8 cellular contexts compared by ENCODE assay signal in genomic region chr6:32885698-32886286, GRCh38. TPM values are rescaled to one million over a fixed set of nuclear protein-coding genes. Genes with fewer than 3 reads are reported as not detected.
A peak's percentile ranks its signal among the peaks of the same experiment; 100 is the strongest.
DNase-seq lines count a peak whose midpoint lies in the region; ATAC-seq and TF ChIP-seq lines count a peak whose summit lies in the region.

No MANE protein-coding gene starts in this region.

- in situ Hi-C loops in SK-MEL-5 (cut with HindIII; ENCODE audit: low pct_unique_long_range_greater_than_20kb, low sequenced_read_pairs) = no loop called here

- no peaks in the 10 kb centered on the region for H3K36me3 Mint-ChIP-seq in neural crest cell (ENCODE audit: low read depth)

- peaks cover 75% of the 10 kb centered on the region for H3K27me3 Mint-ChIP-seq in neural crest cell (ENCODE audit: low read depth)

- TF ChIP-seq CTCF in neural crest cell (conservative IDR thresholded peaks at IDR 0.05) = peak; percentile 78

- DNase-seq in GM04503 (ENCODE audit: low read depth) (peak; percentile 34), NCI-H1048 (lab: John Stamatoyannopoulos, UW) (peak; percentile 35), SK-MEL-5 (ENCODE audit: low read depth, low spot score) (peak; percentile 79), neural crest cell (ENCODE audit: low read depth, low spot score) (no peak)

- H3K4me1 Mint-ChIP-seq in neural crest cell = no peaks in the 10 kb centered on the region

- no peaks in the 10 kb centered on the region for H3K9me3 Mint-ChIP-seq in neural crest cell

- peak; percentile 47 for ATAC-seq in esophagus mucosa
- no peak for ATAC-seq in HG03342 (IDR thresholded peaks at IDR 0.05; ENCODE audit: unreplicated experiment)
- no peak for ATAC-seq in GM18520 (IDR thresholded peaks at IDR 0.05; ENCODE audit: unreplicated experiment)
- ATAC-seq in GM19463 (IDR thresholded peaks at IDR 0.05; ENCODE audit: unreplicated experiment) = no peak

- no peak overlapping the region for H3K4me3 Mint-ChIP-seq in neural crest cell

- no peak overlapping the region for H3K27ac Mint-ChIP-seq in neural crest cell (ENCODE audit: unreplicated experiment)

RNA-seq across cellular contexts. Expression of gene PSMB9, which starts 31.8 kb away (rescaled TPM):
- 10.4 and 15.4 TPM in 2 replicates for total RNA-seq in SK-MEL-5 (2014; rRNA removed; shearing (Covaris generic))
- polyA plus RNA-seq in SK-MEL-5 (2015; cell fraction: cytosol; rRNA removed) = 20.7 and 24.6 TPM in 2 replicates
- 6.5 and 8.5 TPM in 2 replicates for polyA plus RNA-seq in SK-MEL-5 (2015; cell fraction: nucleus; rRNA removed)
- total RNA-seq in esophagus mucosa (11.7 TPM), neural crest cell (not detected in 2 replicates)

RNA-seq across cellular contexts. Expression of gene TAP1, which starts 32.3 kb away (rescaled TPM):
- total RNA-seq in SK-MEL-5 (2014; rRNA removed; shearing (Covaris generic)) = 30.6 and 36.4 TPM in 2 replicates
- polyA plus RNA-seq in SK-MEL-5 (2015; cell fraction: cytosol; rRNA removed) = 32.6 and 35.5 TPM in 2 replicates
- 25.3 and 25.7 TPM in 2 replicates for polyA plus RNA-seq in SK-MEL-5 (2015; cell fraction: nucleus; rRNA removed)
- total RNA-seq in esophagus mucosa (26.0 TPM), neural crest cell (2.7 and 2.8 TPM in 2 replicates)

RNA-seq across cellular contexts. Expression of gene PSMB8, which starts 41.9 kb away (rescaled TPM):
- 40.4 and 43.9 TPM in 2 replicates for total RNA-seq in SK-MEL-5 (2014; rRNA removed; shearing (Covaris generic))
- polyA plus RNA-seq in SK-MEL-5 (2015; cell fraction: cytosol; rRNA removed) = 28.9 and 33.5 TPM in 2 replicates
- 39.7 and 43.3 TPM in 2 replicates for polyA plus RNA-seq in SK-MEL-5 (2015; cell fraction: nucleus; rRNA removed)
- total RNA-seq in esophagus mucosa (33.0 TPM), neural crest cell (1.1 and 1.7 TPM in 2 replicates)

RNA-seq across cellular contexts. Expression of gene TAP2, which starts 47.3 kb away (rescaled TPM):
- 52.5 and 54.2 TPM in 2 replicates for total RNA-seq in SK-MEL-5 (2014; rRNA removed; shearing (Covaris generic))
- polyA plus RNA-seq in SK-MEL-5 (2015; cell fraction: cytosol; rRNA removed) = 33.3 and 37.1 TPM in 2 replicates
- 90.6 and 106 TPM in 2 replicates for polyA plus RNA-seq in SK-MEL-5 (2015; cell fraction: nucleus; rRNA removed)
- total RNA-seq in esophagus mucosa = 23.1 TPM
- 18.0 and 18.2 TPM in 2 replicates for total RNA-seq in neural crest cell

RNA-seq across cellular contexts. Expression of gene HLA-DMB, which starts 55.0 kb away (rescaled TPM):
- total RNA-seq in SK-MEL-5 (2014; rRNA removed; shearing (Covaris generic)) = 1.9 and 2.6 TPM in 2 replicates
- polyA plus RNA-seq in SK-MEL-5 (2015; cell fraction: cytosol; rRNA removed) = 5.0 and 8.1 TPM in 2 replicates
- 0.75 and 4.3 TPM in 2 replicates for polyA plus RNA-seq in SK-MEL-5 (2015; cell fraction: nucleus; rRNA removed)
- total RNA-seq in esophagus mucosa (5.5 TPM), neural crest cell (0.59 and 0.63 TPM in 2 replicates)

Comparison
In these comparisons a context has a peak if more than half of its experiments do, and no peak if none do; other contexts are left out.
1. RNA of gene PSMB8, which starts 41.9 kb away (total RNA-seq): 40.4 to 43.9 TPM in SK-MEL-5 and 33.0 TPM in esophagus mucosa (single experiment); 1.1 to 1.7 TPM in neural crest cell; every median in the first group is over 10 times any median in the second.